ENCODE assay signal across 9 cellular contexts in genomic region chr22:17303840-17304779, GRCh38.
A peak's percentile ranks its signal among the peaks of the same experiment; 100 is the strongest.
DNase-seq lines count a peak whose midpoint lies in the region; ATAC-seq and TF ChIP-seq lines count a peak whose summit lies in the region.
"Had no signal": no experiment of that assay in that cellular context is flagged by ENCODE, and none has a peak within 500 bp of the region (broad histone marks: within the 10 kb centered on the region; RNA-seq: fewer than 3 reads in every experiment).

No MANE protein-coding gene starts in this region.

- no peaks in the 10 kb centered on the region for H3K36me3 Mint-ChIP-seq in CD4-positive, alpha-beta memory T cell
- no peaks in the 10 kb centered on the region for H3K36me3 Mint-ChIP-seq in naive thymus-derived CD8-positive, alpha-beta T cell

- TF ChIP-seq CTCF in coronary artery (IDR thresholded peaks at IDR 0.05), result no peak

- CTCF ChIA-PET in CD4-positive, alpha-beta memory T cell (lab: Charles Lee; ENCODE audit: partially characterized antibody), result no interaction called here

- H3K9me3 ChIP-seq in CD4-positive, alpha-beta memory T cell (ENCODE audit: control insufficient read depth in 1 of 2, low read length in 2 of 2), result no peaks in the 10 kb centered on the region

- peaks cover 0 to 4% (median 0%) of the 10 kb centered on the region in 8 donors for H3K9me3 Mint-ChIP-seq in CD4-positive, alpha-beta memory T cell
- peaks cover 0 to 3% (median 0%) of the 10 kb centered on the region in 9 donors for H3K9me3 Mint-ChIP-seq in naive thymus-derived CD8-positive, alpha-beta T cell

- DNase-seq in CD4-positive, alpha-beta memory T cell, result peak; percentile 68 to 80 (median 72)
- peak; percentile 19 to 59 for DNase-seq in activated CD4-positive, alpha-beta T cell treated with anti-CD3 and anti-CD28 coated beads, Interleukin-2, amount 50 U/mL, for 24 hours (ENCODE audit: low read depth in 1 of 2, low spot score in 1 of 2)
- DNase-seq in naive thymus-derived CD8-positive, alpha-beta T cell, result peak in 9 of 10 donors; percentile 29 to 75 (median 53)
- DNase-seq in middle frontal gyrus (ENCODE audit: extremely low spot score, low spot score), result no peak
- no peak for DNase-seq in NCI-H2029 treated with DMSO at 0.1 percent for 48 hours (lab: John Stamatoyannopoulos, UW)
- DNase-seq in coronary artery (ENCODE audit: low spot score), result no peak
- no peak for DNase-seq in GF-D8 (lab: John Stamatoyannopoulos, UW)

- peak overlapping the region; percentile 40 for H3K27ac ChIP-seq in CD4-positive, alpha-beta memory T cell (ENCODE audit: low read depth, low read length)
- H3K27ac ChIP-seq in coronary artery, result no peak overlapping the region
- H3K27ac ChIP-seq: C4-2B had no signal

- H3K36me3 ChIP-seq in CD4-positive, alpha-beta memory T cell (ENCODE audit: insufficient read depth, low read length), result no peaks in the 10 kb centered on the region

- peaks cover 16 to 26% (median 19%) of the 10 kb centered on the region in 4 donors for H3K4me1 Mint-ChIP-seq in CD4-positive, alpha-beta memory T cell
- peaks cover 9 to 31% (median 25%) of the 10 kb centered on the region in 4 donors for H3K4me1 Mint-ChIP-seq in naive thymus-derived CD8-positive, alpha-beta T cell

- POLR2A ChIA-PET in CD4-positive, alpha-beta memory T cell (lab: Charles Lee; ENCODE audit: partially characterized antibody), result no interaction called here
- POLR2A ChIA-PET in naive thymus-derived CD8-positive, alpha-beta T cell (lab: Charles Lee), result no interaction called here

- H3K4me3 Mint-ChIP-seq in CD4-positive, alpha-beta memory T cell, result peak overlapping the region; percentile 18 to 77 (median 68)
- H3K4me3 Mint-ChIP-seq in naive thymus-derived CD8-positive, alpha-beta T cell, result peak overlapping the region in 9 of 10 donors; percentile 32 to 65 (median 60)

- intact Hi-C loops in CD4-positive, alpha-beta memory T cell (cut with micrococcal nuclease), result no loop called here

- H3K27me3 Mint-ChIP-seq in CD4-positive, alpha-beta memory T cell, result no peaks in the 10 kb centered on the region
- H3K27me3 Mint-ChIP-seq in naive thymus-derived CD8-positive, alpha-beta T cell, result no peaks in the 10 kb centered on the region

- H3K27ac Mint-ChIP-seq in CD4-positive, alpha-beta memory T cell, result peak overlapping the region; percentile 76 to 97 (median 96)
- peak overlapping the region; percentile 57 to 94 (median 86) for H3K27ac Mint-ChIP-seq in naive thymus-derived CD8-positive, alpha-beta T cell

- H3K4me1 ChIP-seq in CD4-positive, alpha-beta memory T cell (ENCODE audit: insufficient read depth, low read length), result peaks cover 16% of the 10 kb centered on the region

- peak overlapping the region in 1 of 2 donors; percentile 30 for H3K4me3 ChIP-seq in CD4-positive, alpha-beta memory T cell (ENCODE audit: low read length in 2 of 2)
- H3K4me3 ChIP-seq in coronary artery, result no peak overlapping the region

- ATAC-seq in HG02623 (IDR thresholded peaks at IDR 0.05; ENCODE audit: unreplicated experiment), result peak; percentile 83
- peak; percentile 96 to 99 for ATAC-seq in naive thymus-derived CD8-positive, alpha-beta T cell

- H3K27me3 ChIP-seq in CD4-positive, alpha-beta memory T cell (ENCODE audit: insufficient read depth, low read length), result no peaks in the 10 kb centered on the region

Comparison
In these comparisons a context has a peak if more than half of its experiments do, and no peak if none do; other contexts are left out.
1. DNase-seq: peak in CD4-positive, alpha-beta memory T cell (5 of 5), activated CD4-positive, alpha-beta T cell treated with anti-CD3 and anti-CD28 coated beads, Interleukin-2, amount 50 U/mL, for 24 hours (2 of 2) and naive thymus-derived CD8-positive, alpha-beta T cell (9 of 10); none in middle frontal gyrus (single experiment), NCI-H2029 treated with DMSO at 0.1 percent for 48 hours (single experiment), coronary artery (single experiment) and GF-D8 (single experiment).